Comparison of ENCODE assay signal across 11 cellular contexts in the genomic region with DNA sequence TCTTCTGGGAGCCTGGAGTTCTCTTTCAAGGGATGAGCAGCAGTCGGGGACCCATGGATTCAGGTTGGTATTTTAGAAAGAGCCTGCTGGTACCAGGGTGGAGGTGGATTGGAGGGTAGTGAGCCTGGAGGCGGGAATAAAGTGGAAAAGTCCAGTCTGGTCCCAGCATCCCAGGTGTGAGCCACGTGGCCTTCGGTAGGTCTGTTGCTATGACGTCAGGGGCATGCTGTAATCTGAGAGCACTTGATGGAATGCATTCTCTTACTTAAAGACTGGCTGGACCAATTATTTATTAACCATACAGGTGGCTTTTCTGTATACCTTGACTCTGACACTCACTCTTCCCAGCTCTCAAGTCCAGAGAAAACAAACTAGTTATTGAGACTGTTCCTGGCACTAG.
"Had no signal": no experiment of that assay in that cellular context is flagged by ENCODE, and none has a peak within 500 bp of the region (broad histone marks: within the 10 kb centered on the region; RNA-seq: fewer than 3 reads in every experiment).

No MANE protein-coding gene starts in this region.

- ATAC-seq: right cardiac atrium; stimulated activated effector memory CD8-positive, alpha-beta T cell treated with anti-CD3 and anti-CD28 coated beads, Interleukin-12 subunit alpha, Interleukin-12 subunit beta, amount 100 ng/mL, for 72 hours had no signal

- H3K36me3 Mint-ChIP-seq: stimulated activated effector memory CD8-positive, alpha-beta T cell treated with anti-CD3 and anti-CD28 coated beads, Interleukin-12 subunit alpha, Interleukin-12 subunit beta, amount 100 ng/mL, for 72 hours had no signal

- H3K4me3 Mint-ChIP-seq: activated CD4-positive, alpha-beta memory T cell treated with anti-CD3 and anti-CD28 coated beads, Interleukin-2, amount 10 ng/mL, durations not matched to agents 7 days and 5 days; stimulated activated effector memory CD8-positive, alpha-beta T cell treated with anti-CD3 and anti-CD28 coated beads, Interleukin-12 subunit alpha, Interleukin-12 subunit beta, amount 100 ng/mL, for 72 hours had no signal

- H3K27me3 ChIP-seq: tibial nerve had no signal

- H3K4me1 Mint-ChIP-seq: activated CD4-positive, alpha-beta memory T cell treated with anti-CD3 and anti-CD28 coated beads, Interleukin-2, amount 10 ng/mL, durations not matched to agents 7 days and 5 days; stimulated activated effector memory CD8-positive, alpha-beta T cell treated with anti-CD3 and anti-CD28 coated beads, Interleukin-12 subunit alpha, Interleukin-12 subunit beta, amount 100 ng/mL, for 72 hours had no signal

- H3K27ac Mint-ChIP-seq: activated CD4-positive, alpha-beta memory T cell treated with anti-CD3 and anti-CD28 coated beads, Interleukin-2, amount 10 ng/mL, durations not matched to agents 7 days and 5 days; stimulated activated effector memory CD8-positive, alpha-beta T cell treated with anti-CD3 and anti-CD28 coated beads, Interleukin-12 subunit alpha, Interleukin-12 subunit beta, amount 100 ng/mL, for 72 hours had no signal

- H3K9me3 ChIP-seq: tibial nerve had no signal

- DNase-seq: activated CD4-positive, alpha-beta memory T cell treated with anti-CD3 and anti-CD28 coated beads, Interleukin-2, amount 10 ng/mL, durations not matched to agents 7 days and 5 days; activated gamma-delta T cell; activated T-cell treated with anti-CD3 and anti-CD28 coated beads, Interleukin-2, amount 50 U/mL, for 48 hours; aorta; foreskin melanocyte; head of caudate nucleus; islet precursor cell; right cardiac atrium; T1000 had no signal

- H3K9me3 Mint-ChIP-seq: activated CD4-positive, alpha-beta memory T cell treated with anti-CD3 and anti-CD28 coated beads, Interleukin-2, amount 10 ng/mL, durations not matched to agents 7 days and 5 days; stimulated activated effector memory CD8-positive, alpha-beta T cell treated with anti-CD3 and anti-CD28 coated beads, Interleukin-12 subunit alpha, Interleukin-12 subunit beta, amount 100 ng/mL, for 72 hours had no signal

- H3K36me3 ChIP-seq: tibial nerve had no signal

- H3K4me3 ChIP-seq: tibial nerve had no signal
